ENCODE assay signal across 8 cellular contexts in genomic region chr7:92447239-92448184, GRCh38. TPM values are rescaled to one million over a fixed set of nuclear protein-coding genes. Genes with fewer than 3 reads are reported as not detected.
DNase-seq lines count a peak whose midpoint lies in the region; ATAC-seq and TF ChIP-seq lines count a peak whose summit lies in the region.

A gene with protein sequence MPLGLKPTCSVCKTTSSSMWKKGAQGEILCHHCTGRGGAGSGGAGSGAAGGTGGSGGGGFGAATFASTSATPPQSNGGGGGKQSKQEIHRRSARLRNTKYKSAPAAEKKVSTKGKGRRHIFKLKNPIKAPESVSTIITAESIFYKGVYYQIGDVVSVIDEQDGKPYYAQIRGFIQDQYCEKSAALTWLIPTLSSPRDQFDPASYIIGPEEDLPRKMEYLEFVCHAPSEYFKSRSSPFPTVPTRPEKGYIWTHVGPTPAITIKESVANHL (plus strand): TSS chr7:92447482. CDS start chr7:92447730, 248 bp downstream.

- DNase-seq in DMS79 treated with DMSO at 0.1 percent for 48 hours (lab: John Stamatoyannopoulos, UW) (peak; percentile 91), erythroblast (lab: John Stamatoyannopoulos, UW) (peak; percentile 92)
- DNase-seq in Jurkat, Clone E6-1 (ENCODE audit: low read depth, low spot score), result peak; percentile 86
- DNase-seq in activated T-cell treated with anti-CD3 and anti-CD28 coated beads, Interleukin-2, amount 50 U/mL, for 24 hours, result peak; percentile 86
- DNase-seq in stimulated activated CD8-positive, alpha-beta memory T cell treated with anti-CD3 and anti-CD28 coated beads, Interleukin-7, amount 100 ng/mL, for 1 hour (ENCODE audit: low read depth in 2 of 2), result peak; percentile 51 to 56

- H3K4me1 Mint-ChIP-seq in activated T-cell treated with anti-CD3 and anti-CD28 coated beads, Interleukin-2, amount 50 U/mL, for 24 hours (ENCODE audit: low read depth), result peaks cover 25% of the 10 kb centered on the region

- peak; percentile 71 for TF ChIP-seq POLR2A in erythroblast (IDR thresholded peaks at IDR 0.05; ENCODE audit: low read length)

- no peaks in the 10 kb centered on the region for H3K9me3 Mint-ChIP-seq in activated T-cell treated with anti-CD3 and anti-CD28 coated beads, Interleukin-2, amount 50 U/mL, for 24 hours

- H3K9ac ChIP-seq in mucosa of stomach (ENCODE audit: low read length), result peak within 1 kb of the TSS; percentile 99

- peaks cover 3% of the 10 kb centered on the region for H3K4me1 ChIP-seq in mucosa of stomach (ENCODE audit: control insufficient read depth, insufficient read depth, low read length)

- peak within 1 kb of the TSS; percentile 79 for H3K4me3 ChIP-seq in Jurkat, Clone E6-1 (ENCODE audit: low read length)
- H3K4me3 ChIP-seq in mucosa of stomach (ENCODE audit: low read length), result peak within 1 kb of the TSS; percentile 82

- H3K27me3 Mint-ChIP-seq in activated T-cell treated with anti-CD3 and anti-CD28 coated beads, Interleukin-2, amount 50 U/mL, for 24 hours, result no peaks in the 10 kb centered on the region

- H3K4me3 Mint-ChIP-seq in activated T-cell treated with anti-CD3 and anti-CD28 coated beads, Interleukin-2, amount 50 U/mL, for 24 hours, result peak within 1 kb of the TSS; percentile 78

- H3K27me3 ChIP-seq in mucosa of stomach (ENCODE audit: control insufficient read depth, insufficient read depth, low read length), result no peaks in the 10 kb centered on the region

- H3K36me3 ChIP-seq in mucosa of stomach (ENCODE audit: control insufficient read depth, insufficient read depth, low read length), result peaks cover 10% of the 10 kb centered on the region

- peaks cover 41% of the 10 kb centered on the region for H3K36me3 Mint-ChIP-seq in activated T-cell treated with anti-CD3 and anti-CD28 coated beads, Interleukin-2, amount 50 U/mL, for 24 hours (ENCODE audit: low read depth)

- ATAC-seq in GM21619 (IDR thresholded peaks at IDR 0.05; ENCODE audit: unreplicated experiment), result peak; percentile 94

- peak within 1 kb of the TSS; percentile 93 for H3K27ac Mint-ChIP-seq in activated T-cell treated with anti-CD3 and anti-CD28 coated beads, Interleukin-2, amount 50 U/mL, for 24 hours

- no peaks in the 10 kb centered on the region for H3K9me3 ChIP-seq in mucosa of stomach (ENCODE audit: control insufficient read depth, low read length)

TF ChIP-seq in PFSK-1, 5 proteins besides CTCF, POLR2A, EP300 and RAD21:
- TF ChIP-seq, protein P1, sequence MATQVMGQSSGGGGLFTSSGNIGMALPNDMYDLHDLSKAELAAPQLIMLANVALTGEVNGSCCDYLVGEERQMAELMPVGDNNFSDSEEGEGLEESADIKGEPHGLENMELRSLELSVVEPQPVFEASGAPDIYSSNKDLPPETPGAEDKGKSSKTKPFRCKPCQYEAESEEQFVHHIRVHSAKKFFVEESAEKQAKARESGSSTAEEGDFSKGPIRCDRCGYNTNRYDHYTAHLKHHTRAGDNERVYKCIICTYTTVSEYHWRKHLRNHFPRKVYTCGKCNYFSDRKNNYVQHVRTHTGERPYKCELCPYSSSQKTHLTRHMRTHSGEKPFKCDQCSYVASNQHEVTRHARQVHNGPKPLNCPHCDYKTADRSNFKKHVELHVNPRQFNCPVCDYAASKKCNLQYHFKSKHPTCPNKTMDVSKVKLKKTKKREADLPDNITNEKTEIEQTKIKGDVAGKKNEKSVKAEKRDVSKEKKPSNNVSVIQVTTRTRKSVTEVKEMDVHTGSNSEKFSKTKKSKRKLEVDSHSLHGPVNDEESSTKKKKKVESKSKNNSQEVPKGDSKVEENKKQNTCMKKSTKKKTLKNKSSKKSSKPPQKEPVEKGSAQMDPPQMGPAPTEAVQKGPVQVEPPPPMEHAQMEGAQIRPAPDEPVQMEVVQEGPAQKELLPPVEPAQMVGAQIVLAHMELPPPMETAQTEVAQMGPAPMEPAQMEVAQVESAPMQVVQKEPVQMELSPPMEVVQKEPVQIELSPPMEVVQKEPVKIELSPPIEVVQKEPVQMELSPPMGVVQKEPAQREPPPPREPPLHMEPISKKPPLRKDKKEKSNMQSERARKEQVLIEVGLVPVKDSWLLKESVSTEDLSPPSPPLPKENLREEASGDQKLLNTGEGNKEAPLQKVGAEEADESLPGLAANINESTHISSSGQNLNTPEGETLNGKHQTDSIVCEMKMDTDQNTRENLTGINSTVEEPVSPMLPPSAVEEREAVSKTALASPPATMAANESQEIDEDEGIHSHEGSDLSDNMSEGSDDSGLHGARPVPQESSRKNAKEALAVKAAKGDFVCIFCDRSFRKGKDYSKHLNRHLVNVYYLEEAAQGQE (IDR thresholded peaks at IDR 0.05; ENCODE audit: insufficient read depth in 1 of 2, low read depth in 2 of 2, low read length in 2 of 2), result 0 out of 4 replicates have a peak, but pooled peaks of 1 of the 2 experiments have one; percentile 9
- no peak for TF ChIP-seq FOXP2 (optimal IDR thresholded peaks at IDR 0.05; ENCODE audit: borderline replicate concordance, extremely low read depth, extremely low read length, insufficient read depth)
- TF ChIP-seq TAF1 (IDR thresholded peaks at IDR 0.05; ENCODE audit: borderline replicate concordance, insufficient read depth, low read length), result 0 out of 2 replicates have a peak, but pooled peaks have one; percentile 40
- peak; percentile 93 for TF ChIP-seq POLR2AphosphoS5 (IDR thresholded peaks at IDR 0.05; ENCODE audit: low read depth, low read length)
- TF ChIP-seq SIN3A (IDR thresholded peaks at IDR 0.05; ENCODE audit: borderline replicate concordance, insufficient read depth, low read length), result no peak; the same call in 1 of the 2 replicates

RNA-seq across cellular contexts. Expression of the gene that starts here (rescaled TPM):
- polyA plus RNA-seq in Jurkat, Clone E6-1 (2012; ENCODE audit: insufficient read depth, insufficient read length), result 8.2 TPM
- 19.2 TPM for polyA plus RNA-seq in PFSK-1 (2012; ENCODE audit: insufficient read length, low read depth)

Comparison
In these comparisons a context has a peak if more than half of its experiments do, and no peak if none do; other contexts are left out.
1. Peak in every context shown above with its lines: DNase-seq, ATAC-seq and H3K4me3 ChIP-seq.